ENCODE assay signal across 11 cellular contexts in the genomic region with DNA sequence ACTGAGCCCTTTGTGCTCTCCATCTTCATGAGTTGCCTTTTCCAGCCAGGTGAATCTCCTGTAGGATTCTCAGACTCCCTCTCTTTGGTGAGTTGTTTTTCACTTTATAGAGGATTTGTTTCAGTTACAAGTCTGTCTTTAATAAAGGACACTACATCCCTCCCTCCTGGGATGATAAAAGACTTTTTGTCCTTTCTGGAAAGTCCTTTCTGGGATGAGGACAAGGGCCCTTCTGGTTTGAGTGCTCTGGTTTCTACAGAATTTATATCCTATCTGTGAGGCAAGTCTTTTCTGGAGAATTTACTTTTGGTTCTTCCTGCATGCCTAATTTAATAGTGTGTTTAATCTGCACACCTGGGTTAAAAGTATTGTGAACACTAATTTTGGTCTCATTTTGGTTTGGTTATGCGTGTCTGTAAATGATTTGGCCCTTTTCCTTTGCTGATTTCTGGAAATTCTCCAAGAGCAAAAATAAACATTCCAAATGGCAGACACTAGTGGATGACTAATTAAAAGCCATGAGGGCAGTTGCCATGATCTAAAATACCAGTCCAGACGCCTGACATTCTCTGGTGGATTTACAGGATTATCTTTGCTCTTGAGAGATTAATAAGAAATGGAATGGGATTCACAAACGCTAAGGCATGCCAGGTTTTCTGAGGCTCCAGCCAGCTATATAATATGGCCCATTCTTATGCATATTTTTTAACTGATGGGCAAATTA. TPM values are rescaled to one million over a fixed set of nuclear protein-coding genes. Genes with fewer than 3 reads are reported as not detected.
A peak's percentile ranks its signal among the peaks of the same experiment; 100 is the strongest.
DNase-seq lines count a peak whose midpoint lies in the region; ATAC-seq and TF ChIP-seq lines count a peak whose summit lies in the region.
"Had no signal": no experiment of that assay in that cellular context is flagged by ENCODE, and none has a peak within 500 bp of the region (broad histone marks: within the 10 kb centered on the region; RNA-seq: fewer than 3 reads in every experiment).

No MANE protein-coding gene starts in this region.

- H3K36me3 ChIP-seq in SK-N-MC (ENCODE audit: insufficient read depth, low read length) (no peaks in the 10 kb centered on the region), heart left ventricle (peaks cover 0 to 5% (median 0%) of the 10 kb centered on the region in 9 donors), transverse colon (no peaks in the 10 kb centered on the region)
- H3K36me3 ChIP-seq: BLaER1 had no signal

- H3K9me3 ChIP-seq in SK-N-MC (ENCODE audit: low read depth, low read length) (no peaks in the 10 kb centered on the region), heart left ventricle (no peaks in the 10 kb centered on the region), transverse colon (no peaks in the 10 kb centered on the region)
- H3K9me3 ChIP-seq: BLaER1 had no signal

- no peaks in the 10 kb centered on the region for H3K9me3 Mint-ChIP-seq in progenitor cell of endocrine pancreas (ENCODE audit: low read depth)
- H3K9me3 Mint-ChIP-seq: activated CD4-positive, alpha-beta T cell treated with anti-CD3 and anti-CD28 coated beads, Interleukin-2, amount 10 ng/mL, durations not matched to agents 24 days and 14 days; stimulated activated effector memory CD8-positive, alpha-beta T cell treated with anti-CD3 and anti-CD28 coated beads, Interleukin-12 subunit alpha, Interleukin-12 subunit beta, amount 100 ng/mL, for 72 hours had no signal

- TF ChIP-seq EP300 in transverse colon (IDR thresholded peaks at IDR 0.05; ENCODE audit: low read depth): no peak

- DNase-seq in SHP77 (lab: John Stamatoyannopoulos, UW) (peak; percentile 9 to 29), SHP77 treated with DMSO at 0.1 percent for 48 hours (lab: John Stamatoyannopoulos, UW) (no peak), SK-N-MC (ENCODE audit: low read depth, low spot score) (no peak), heart left ventricle (no peak), transverse colon (no peak), T-helper 2 cell (no peak), progenitor cell of endocrine pancreas (ENCODE audit: low spot score, unreplicated experiment) (no peak)
- DNase-seq: activated CD4-positive, alpha-beta T cell treated with anti-CD3 and anti-CD28 coated beads, Interleukin-2, amount 10 ng/mL, durations not matched to agents 24 days and 14 days had no signal

- H3K4me3 ChIP-seq in SK-N-MC (no peak overlapping the region), heart left ventricle (no peak overlapping the region), transverse colon (no peak overlapping the region)
- H3K4me3 ChIP-seq: BLaER1 had no signal

- H3K27me3 Mint-ChIP-seq in progenitor cell of endocrine pancreas: no peaks in the 10 kb centered on the region

- peaks cover 20% of the 10 kb centered on the region for H3K4me1 Mint-ChIP-seq in progenitor cell of endocrine pancreas (ENCODE audit: low read depth)
- H3K4me1 Mint-ChIP-seq: activated CD4-positive, alpha-beta T cell treated with anti-CD3 and anti-CD28 coated beads, Interleukin-2, amount 10 ng/mL, durations not matched to agents 24 days and 14 days; stimulated activated effector memory CD8-positive, alpha-beta T cell treated with anti-CD3 and anti-CD28 coated beads, Interleukin-12 subunit alpha, Interleukin-12 subunit beta, amount 100 ng/mL, for 72 hours had no signal

- 9 to 18% (median 14%) methylated on average over 3 of the region's 3 CpGs for WGBS in heart left ventricle, 4 donors
- whole genome bisulfite sequencing in transverse colon (ENCODE audit: low coverage in 1 of 2), 2 donors: 32 to 33% methylated on average over 3 of the region's 3 CpGs

- intact Hi-C loops in heart left ventricle (cut with DNase I): loop anchor here in 1 of 10 donors (5.0 kb wide), 1 partner anchor 39 kb away; no protein-coding TSS in a partner anchor
- intact Hi-C loops in transverse colon (cut with DNase I; ENCODE audit: low total_unique reads): no loop called here

- peaks cover 3% of the 10 kb centered on the region for H3K36me3 Mint-ChIP-seq in progenitor cell of endocrine pancreas (ENCODE audit: insufficient read depth)
- H3K36me3 Mint-ChIP-seq: stimulated activated effector memory CD8-positive, alpha-beta T cell treated with anti-CD3 and anti-CD28 coated beads, Interleukin-12 subunit alpha, Interleukin-12 subunit beta, amount 100 ng/mL, for 72 hours had no signal

- no peak overlapping the region for H3K9ac ChIP-seq in SK-N-MC (ENCODE audit: insufficient read length)
- H3K9ac ChIP-seq: BLaER1 had no signal

- in situ Hi-C loops in transverse colon (cut with MboI; ENCODE audit: low pct_ligation_motif_present in 1 of 4, low pct_unique_long_range_greater_than_20kb in 1 of 4, low sequenced_read_pairs in 3 of 4): no loop called here

- peaks cover 0 to 39% (median 24%) of the 10 kb centered on the region in 12 donors for H3K4me1 ChIP-seq in heart left ventricle
- peaks cover 0 to 34% (median 14%) of the 10 kb centered on the region in 4 donors for H3K4me1 ChIP-seq in transverse colon
- H3K4me1 ChIP-seq: BLaER1 had no signal

- no peak for TF ChIP-seq CTCF in heart left ventricle (IDR thresholded peaks at IDR 0.05)
- TF ChIP-seq CTCF in transverse colon (IDR thresholded peaks at IDR 0.05): no peak
- TF ChIP-seq CTCF in progenitor cell of endocrine pancreas (IDR thresholded peaks at IDR 0.05; ENCODE audit: unreplicated experiment): no peak

- H3K27ac ChIP-seq in SK-N-MC: peak overlapping the region; percentile 15; the same call in 1 of the 2 replicates
- peak overlapping the region in 10 of 12 donors; percentile 26 to 70 (median 49) for H3K27ac ChIP-seq in heart left ventricle
- peak overlapping the region; percentile 17 to 47 (median 34) for H3K27ac ChIP-seq in transverse colon
- H3K27ac ChIP-seq: BLaER1 had no signal

- ATAC-seq in heart left ventricle (peak in 3 of 4 donors; percentile 32 to 61 (median 53)), HG02870 (IDR thresholded peaks at IDR 0.05; ENCODE audit: unreplicated experiment) (no peak)
- ATAC-seq: stimulated activated effector memory CD8-positive, alpha-beta T cell treated with anti-CD3 and anti-CD28 coated beads, Interleukin-12 subunit alpha, Interleukin-12 subunit beta, amount 100 ng/mL, for 72 hours had no signal

- no peak overlapping the region for H3K27ac Mint-ChIP-seq in progenitor cell of endocrine pancreas
- H3K27ac Mint-ChIP-seq: activated CD4-positive, alpha-beta T cell treated with anti-CD3 and anti-CD28 coated beads, Interleukin-2, amount 10 ng/mL, durations not matched to agents 24 days and 14 days; stimulated activated effector memory CD8-positive, alpha-beta T cell treated with anti-CD3 and anti-CD28 coated beads, Interleukin-12 subunit alpha, Interleukin-12 subunit beta, amount 100 ng/mL, for 72 hours had no signal

- no peaks in the 10 kb centered on the region for H3K27me3 ChIP-seq in heart left ventricle
- no peaks in the 10 kb centered on the region for H3K27me3 ChIP-seq in transverse colon
- H3K27me3 ChIP-seq: BLaER1 had no signal

- no peak overlapping the region for H3K4me3 Mint-ChIP-seq in progenitor cell of endocrine pancreas (ENCODE audit: low read depth)
- H3K4me3 Mint-ChIP-seq: activated CD4-positive, alpha-beta T cell treated with anti-CD3 and anti-CD28 coated beads, Interleukin-2, amount 10 ng/mL, durations not matched to agents 24 days and 14 days; stimulated activated effector memory CD8-positive, alpha-beta T cell treated with anti-CD3 and anti-CD28 coated beads, Interleukin-12 subunit alpha, Interleukin-12 subunit beta, amount 100 ng/mL, for 72 hours had no signal

- TF ChIP-seq POLR2A in heart left ventricle (IDR thresholded peaks at IDR 0.05): no peak
- TF ChIP-seq POLR2A in transverse colon (IDR thresholded peaks at IDR 0.05): no peak

RNA-seq across cellular contexts. Expression of gene TCP11, which starts 44.8 kb away (rescaled TPM):
- total RNA-seq in heart left ventricle: not detected
- under 1 TPM in 1 of 2 donors, not detected in 1; 0.04 TPM for polyA plus RNA-seq in heart left ventricle
- total RNA-seq in transverse colon: under 1 TPM in 1 of 4 donors, not detected in 3; 0.96 TPM
- not detected in 2 replicates for total RNA-seq in progenitor cell of endocrine pancreas
- total RNA-seq: activated CD4-positive, alpha-beta T cell treated with anti-CD3 and anti-CD28 coated beads, Interleukin-2, amount 10 ng/mL, durations not matched to agents 24 days and 14 days had no signal

Comparison
In these comparisons a context has a peak if more than half of its experiments do, and no peak if none do; other contexts are left out.
1. DNase-seq: peak in SHP77 (2 of 2); none in SHP77 treated with DMSO at 0.1 percent for 48 hours (single experiment), SK-N-MC (single experiment), heart left ventricle (0 of 5), transverse colon (single experiment), T-helper 2 cell (0 of 5) and progenitor cell of endocrine pancreas (single experiment).
2. Peak in every context shown above with its lines, with median percentiles within 50 percentile points of each other: H3K27ac ChIP-seq.